In the genomic region with DNA sequence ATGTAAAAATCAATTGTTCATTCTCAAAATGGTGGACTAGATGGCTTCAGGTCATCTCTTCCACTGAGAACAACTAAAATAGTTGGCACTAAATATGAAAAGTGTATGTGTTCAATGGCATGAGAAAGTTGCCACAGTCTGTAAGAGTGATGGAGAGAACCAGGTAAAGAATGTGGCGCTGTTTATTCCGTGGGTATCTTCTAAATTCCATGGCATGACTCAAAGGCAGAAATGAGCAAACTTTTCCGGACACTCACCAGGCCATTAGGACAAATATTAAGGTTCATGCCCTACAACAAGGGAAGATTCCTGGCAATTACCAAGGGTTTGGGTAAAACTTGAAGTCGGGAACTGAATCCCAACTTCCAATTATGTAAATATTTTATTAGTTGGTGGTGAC, we compare ENCODE assay signal across 18 cellular contexts.
"Had no signal": no experiment of that assay in that cellular context is flagged by ENCODE, and none has a peak within 500 bp of the region (broad histone marks: within the 10 kb centered on the region; RNA-seq: fewer than 3 reads in every experiment).

No MANE protein-coding gene starts in this region.

- H3K27me3 ChIP-seq: heart right ventricle, spleen, tibial artery, upper lobe of left lung, vagina had no signal

- H3K4me3 ChIP-seq: heart right ventricle, spleen, tibial artery, upper lobe of left lung, vagina had no signal

- H3K4me1 ChIP-seq: heart right ventricle, spleen, tibial artery, upper lobe of left lung, vagina had no signal

- ATAC-seq: esophagus mucosa; heart right ventricle; left lobe of liver; natural killer cell; sciatic nerve; stimulated activated memory B cell treated with anti-CD40 and anti-IgM and Interleukin-4, amounts not matched to agents 10 μg/mL and 1 μg/mL and 100 μg/mL, for 72 hours had no signal

- H3K9me3 ChIP-seq: upper lobe of left lung, vagina had no signal

- H3K27ac ChIP-seq: heart right ventricle, spleen, tibial artery, upper lobe of left lung, vagina had no signal

- FAIRE-seq: endometrium, frontal cortex had no signal

- H3K36me3 ChIP-seq: heart right ventricle, spleen, tibial artery, upper lobe of left lung, vagina had no signal

- DNase-seq: effector CD8-positive, alpha-beta T cell; heart right ventricle; islet precursor cell; natural killer cell; posterior cingulate gyrus; spleen; stimulated activated CD4-positive, alpha-beta T cell treated with anti-CD3 and anti-CD28 coated beads, Interleukin-15, amount 100 ng/mL, for 24 hours; stimulated activated CD4-positive, alpha-beta T cell treated with anti-CD3 and anti-CD28 coated beads, Interleukin-1b, Interleukin-23, amount 100 ng/mL, for 48 hours; stimulated activated CD4-positive, alpha-beta T cell treated with anti-CD3 and anti-CD28 coated beads, Interleukin-4, amount 100 ng/mL, for 24 hours; tibial artery; upper lobe of left lung had no signal
